Comparison of ENCODE assay signal across 20 cellular contexts in genomic region chr6:143408787-143409162, GRCh38. TPM values are rescaled to one million over a fixed set of nuclear protein-coding genes. Genes with fewer than 3 reads are reported as not detected.
DNase-seq lines count a peak whose midpoint lies in the region; ATAC-seq, FAIRE-seq and TF ChIP-seq lines count a peak whose summit lies in the region.
"Had no signal": no experiment of that assay in that cellular context is flagged by ENCODE, and none has a peak within 500 bp of the region (broad histone marks: within the 10 kb centered on the region; RNA-seq: fewer than 3 reads in every experiment).

No MANE protein-coding gene starts in this region.

- H3K9me3 Mint-ChIP-seq in Calu3 (ENCODE audit: low read depth, unreplicated experiment) (no peaks in the 10 kb centered on the region), astrocyte (ENCODE audit: unreplicated experiment) (no peaks in the 10 kb centered on the region)
- H3K9me3 Mint-ChIP-seq: T-cell had no signal

- H3K36me3 Mint-ChIP-seq in Calu3 (ENCODE audit: insufficient read depth, unreplicated experiment) (no peaks in the 10 kb centered on the region), astrocyte (ENCODE audit: low read depth, unreplicated experiment) (no peaks in the 10 kb centered on the region)
- H3K36me3 Mint-ChIP-seq: T-cell had no signal

- no peak for FAIRE-seq in astrocyte (lab: Jason Lieb, UNC)
- FAIRE-seq: GM19239 had no signal

- no peak for TF ChIP-seq POLR2A in GM18505 (IDR thresholded peaks at IDR 0.05; ENCODE audit: borderline replicate concordance, extremely low read depth, insufficient read depth, insufficient read length)

- no peak for ATAC-seq in GM18505 (IDR thresholded peaks at IDR 0.05; ENCODE audit: unreplicated experiment)
- ATAC-seq in upper lobe of right lung = no peak
- ATAC-seq: T-cell had no signal

- H3K36me3 ChIP-seq in astrocyte (ENCODE audit: insufficient read depth, low read length) = no peaks in the 10 kb centered on the region
- no peaks in the 10 kb centered on the region for H3K36me3 ChIP-seq in skeletal muscle satellite cell (ENCODE audit: insufficient read depth, low read length)
- H3K36me3 ChIP-seq in upper lobe of right lung = no peaks in the 10 kb centered on the region
- H3K36me3 ChIP-seq: MG63 had no signal

- H3K27me3 ChIP-seq in astrocyte (ENCODE audit: insufficient read depth, low read length) (no peaks in the 10 kb centered on the region), skeletal muscle satellite cell (ENCODE audit: control insufficient read depth, insufficient read depth, low read length) (no peaks in the 10 kb centered on the region), upper lobe of right lung (no peaks in the 10 kb centered on the region)
- H3K27me3 ChIP-seq: MG63 had no signal

- TF ChIP-seq CTCF in Calu3 (IDR thresholded peaks at IDR 0.05; ENCODE audit: unreplicated experiment) = no peak
- TF ChIP-seq CTCF in astrocyte (IDR thresholded peaks at IDR 0.05; ENCODE audit: insufficient read depth, low read depth, low read length) = no peak
- TF ChIP-seq CTCF in upper lobe of right lung (IDR thresholded peaks at IDR 0.05) = no peak

- H3K27ac ChIP-seq in astrocyte (ENCODE audit: low read depth, low read length) (peak overlapping the region; percentile 6), upper lobe of right lung (no peak overlapping the region)
- H3K27ac ChIP-seq: KMS-11 had no signal

- H3K4me3 ChIP-seq in astrocyte (ENCODE audit: insufficient read depth, low read depth, low read length) = no peak overlapping the region
- no peak overlapping the region for H3K4me3 ChIP-seq in skeletal muscle satellite cell (ENCODE audit: low read length)
- no peak overlapping the region for H3K4me3 ChIP-seq in upper lobe of right lung
- H3K4me3 ChIP-seq: MG63 had no signal

- H3K4me3 Mint-ChIP-seq in Calu3 (ENCODE audit: low read depth, unreplicated experiment) (no peak overlapping the region), astrocyte (ENCODE audit: unreplicated experiment) (no peak overlapping the region)
- H3K4me3 Mint-ChIP-seq: B cell, T-cell had no signal

- BruUV-seq in Calu3 (replicated peaks; lab: Mats Ljungman, UMichigan) = no TSS peak

- H3K27ac Mint-ChIP-seq in Calu3 (ENCODE audit: unreplicated experiment) (peak overlapping the region; percentile 24), astrocyte (ENCODE audit: unreplicated experiment) (no peak overlapping the region)
- H3K27ac Mint-ChIP-seq: B cell, T-cell had no signal

- H3K4me1 ChIP-seq in astrocyte (ENCODE audit: insufficient read depth, low read length) = peaks cover 26% of the 10 kb centered on the region
- H3K4me1 ChIP-seq in skeletal muscle satellite cell (ENCODE audit: control insufficient read depth, insufficient read depth, low read length) = peaks cover 56% of the 10 kb centered on the region
- H3K4me1 ChIP-seq in upper lobe of right lung = no peaks in the 10 kb centered on the region

- H3K9ac ChIP-seq in astrocyte (ENCODE audit: low read length) = no peak overlapping the region
- peak overlapping the region; percentile 2 for H3K9ac ChIP-seq in skeletal muscle satellite cell (ENCODE audit: low read depth, low read length)
- H3K9ac ChIP-seq: KMS-11 had no signal

- H3K79me2 ChIP-seq in astrocyte (ENCODE audit: insufficient read depth, low read length) = no peaks in the 10 kb centered on the region

- DNase-seq in Calu3 = no peak
- peak; percentile 50 for DNase-seq in M059J (ENCODE audit: low read depth)
- DNase-seq in astrocyte (ENCODE audit: low read depth) = no peak
- DNase-seq in upper lobe of right lung = no peak
- no peak for DNase-seq in effector CD4-positive, alpha-beta T cell
- DNase-seq: DMS153, GF-D8, HCEC 1CT, NCI-H1048, NCI-H1436 treated with DMSO at 0.1 percent for 48 hours, NCI-H2029, NCI-H2171, SHP77 treated with DMSO at 0.1 percent for 48 hours, T-cell had no signal

- H3K4me2 ChIP-seq in astrocyte (ENCODE audit: low read length) (no peak overlapping the region), skeletal muscle satellite cell (ENCODE audit: low read length) (no peak overlapping the region)
- H3K4me2 ChIP-seq: KMS-11 had no signal

- no peak overlapping the region for H2AFZ ChIP-seq in astrocyte (ENCODE audit: low read depth, low read length)

- H3K4me1 Mint-ChIP-seq in Calu3 (ENCODE audit: low read depth, unreplicated experiment) = peaks cover 10% of the 10 kb centered on the region
- peaks cover 13% of the 10 kb centered on the region for H3K4me1 Mint-ChIP-seq in astrocyte (ENCODE audit: low read depth, unreplicated experiment)
- H3K4me1 Mint-ChIP-seq: T-cell had no signal

- H3K27me3 Mint-ChIP-seq in Calu3 (ENCODE audit: unreplicated experiment) = no peaks in the 10 kb centered on the region
- H3K27me3 Mint-ChIP-seq in astrocyte (ENCODE audit: low read depth, unreplicated experiment) = no peaks in the 10 kb centered on the region

- CTCF ChIA-PET in Calu3 (lab: Charles Lee) = no interaction called here

- no peaks in the 10 kb centered on the region for H4K20me1 ChIP-seq in astrocyte (ENCODE audit: insufficient read depth, low read length)

- intact Hi-C loops in Calu3 (cut with micrococcal nuclease; ENCODE audit: unreplicated experiment) = no loop called here
- intact Hi-C loops in upper lobe of right lung (cut with DNase I) = no loop called here

- no peaks in the 10 kb centered on the region for H3K9me3 ChIP-seq in astrocyte (ENCODE audit: insufficient read depth, low read depth, low read length)
- no peaks in the 10 kb centered on the region for H3K9me3 ChIP-seq in skeletal muscle satellite cell (replicated peaks; ENCODE audit: low read length)
- H3K9me3 ChIP-seq in upper lobe of right lung = no peaks in the 10 kb centered on the region
- H3K9me3 ChIP-seq: MG63 had no signal

RNA-seq across cellular contexts. Expression of gene ADAT2, which starts 41.7 kb away (rescaled TPM):
- total RNA-seq in Calu3 (2022) (9.9 and 12.0 TPM in 2 replicates), astrocyte (6.2 and 8.1 TPM in 2 replicates), upper lobe of right lung (7.1 TPM)
- 2.7 and 6.2 TPM in 2 replicates for total RNA-seq in M059J (2014; rRNA removed; shearing (Covaris generic))
- total RNA-seq in skeletal muscle satellite cell (2012; rRNA removed) = 9.8 and 10.4 TPM in 2 replicates

RNA-seq across cellular contexts. Expression of gene PEX3, which starts 41.8 kb away (rescaled TPM):
- total RNA-seq in Calu3 (2022) (13.6 and 16.0 TPM in 2 replicates), astrocyte (14.2 and 20.8 TPM in 2 replicates), upper lobe of right lung (18.8 TPM)
- total RNA-seq in M059J (2014; rRNA removed; shearing (Covaris generic)) = 31.4 and 38.1 TPM in 2 replicates
- 18.0 and 24.9 TPM in 2 replicates for total RNA-seq in skeletal muscle satellite cell (2012; rRNA removed)
